15 cellular contexts compared by ENCODE assay signal in genomic region chr2:171991027-171991426, GRCh38.
"Had no signal": no experiment of that assay in that cellular context is flagged by ENCODE, and none has a peak within 500 bp of the region (broad histone marks: within the 10 kb centered on the region; RNA-seq: fewer than 3 reads in every experiment).

No MANE protein-coding gene starts in this region.

- H3K4me1 Mint-ChIP-seq: naive thymus-derived CD8-positive, alpha-beta T cell; stimulated activated effector memory CD8-positive, alpha-beta T cell treated with anti-CD3 and anti-CD28 coated beads, Interleukin-12 subunit alpha, Interleukin-12 subunit beta, amount 100 ng/mL, for 72 hours had no signal

- H3K27me3 ChIP-seq: adrenal gland, esophagus muscularis mucosa, gastroesophageal sphincter, heart left ventricle, ovary, sigmoid colon had no signal

- H3K9me3 Mint-ChIP-seq: activated naive CD4-positive, alpha-beta T cell treated with anti-CD3 and anti-CD28 coated beads for 36 hours; activated T-helper 2 cell treated with anti-CD3 and anti-CD28 coated beads, Interferon-gamma antibody, Interleukin-2, Interleukin-4, amounts not matched to agents 10 μg/mL and 5 μg/mL and 100 μg/mL, durations not matched to agents 14 hours and 24 hours and 36 hours; naive thymus-derived CD8-positive, alpha-beta T cell; stimulated activated effector memory CD8-positive, alpha-beta T cell treated with anti-CD3 and anti-CD28 coated beads, Interleukin-12 subunit alpha, Interleukin-12 subunit beta, amount 100 ng/mL, for 72 hours had no signal

- DNase-seq: activated naive CD4-positive, alpha-beta T cell treated with anti-CD3 and anti-CD28 coated beads for 36 hours; activated T-cell treated with anti-CD3 and anti-CD28 coated beads for 4 hours; adrenal gland; dermis blood vessel endothelial cell; effector memory CD4-positive, alpha-beta T cell; heart left ventricle; kidney; naive thymus-derived CD8-positive, alpha-beta T cell; ovary; sigmoid colon; stimulated activated CD4-positive, alpha-beta T cell treated with anti-CD3 and anti-CD28 coated beads, Interleukin-4, amount 100 ng/mL, for 24 hours had no signal

- H3K36me3 ChIP-seq: adrenal gland, gastroesophageal sphincter, heart left ventricle, ovary, sigmoid colon had no signal

- H3K27ac ChIP-seq: adrenal gland, esophagus muscularis mucosa, gastroesophageal sphincter, heart left ventricle, ovary, sigmoid colon had no signal

- H3K27ac Mint-ChIP-seq: activated naive CD4-positive, alpha-beta T cell treated with anti-CD3 and anti-CD28 coated beads for 36 hours; activated T-helper 2 cell treated with anti-CD3 and anti-CD28 coated beads, Interferon-gamma antibody, Interleukin-2, Interleukin-4, amounts not matched to agents 10 μg/mL and 5 μg/mL and 100 μg/mL, durations not matched to agents 14 hours and 24 hours and 36 hours; naive thymus-derived CD8-positive, alpha-beta T cell; stimulated activated effector memory CD8-positive, alpha-beta T cell treated with anti-CD3 and anti-CD28 coated beads, Interleukin-12 subunit alpha, Interleukin-12 subunit beta, amount 100 ng/mL, for 72 hours had no signal

- H3K36me3 Mint-ChIP-seq: stimulated activated effector memory CD8-positive, alpha-beta T cell treated with anti-CD3 and anti-CD28 coated beads, Interleukin-12 subunit alpha, Interleukin-12 subunit beta, amount 100 ng/mL, for 72 hours had no signal

- H3K4me3 ChIP-seq: adrenal gland, esophagus muscularis mucosa, gastroesophageal sphincter, heart left ventricle, ovary, sigmoid colon had no signal

- H3K9me3 ChIP-seq: adrenal gland, esophagus muscularis mucosa, gastroesophageal sphincter, heart left ventricle, ovary, sigmoid colon had no signal

- H3K4me3 Mint-ChIP-seq: activated naive CD4-positive, alpha-beta T cell treated with anti-CD3 and anti-CD28 coated beads for 36 hours; naive thymus-derived CD8-positive, alpha-beta T cell; stimulated activated effector memory CD8-positive, alpha-beta T cell treated with anti-CD3 and anti-CD28 coated beads, Interleukin-12 subunit alpha, Interleukin-12 subunit beta, amount 100 ng/mL, for 72 hours had no signal

- H3K4me1 ChIP-seq: adrenal gland, esophagus muscularis mucosa, gastroesophageal sphincter, heart left ventricle, sigmoid colon had no signal

- ATAC-seq: gastroesophageal sphincter; naive thymus-derived CD8-positive, alpha-beta T cell; stimulated activated effector memory CD8-positive, alpha-beta T cell treated with anti-CD3 and anti-CD28 coated beads, Interleukin-12 subunit alpha, Interleukin-12 subunit beta, amount 100 ng/mL, for 72 hours had no signal
